In genomic region chr5:160188151-160188967, GRCh38 we compare ENCODE assay signal across 8 cellular contexts. TPM values are rescaled to one million over a fixed set of nuclear protein-coding genes. Genes with fewer than 3 reads are reported as not detected.
A peak's percentile ranks its signal among the peaks of the same experiment; 100 is the strongest.
DNase-seq lines count a peak whose midpoint lies in the region; ATAC-seq and TF ChIP-seq lines count a peak whose summit lies in the region.

No MANE protein-coding gene starts in this region.

- peak overlapping the region; percentile 44; the same call in 1 of the 2 replicates for H3K27ac ChIP-seq in BLaER1
- peak overlapping the region in 4 of 5 donors; percentile 72 to 85 (median 80) for H3K27ac ChIP-seq in adrenal gland
- H3K27ac ChIP-seq in OCI-LY7 (ENCODE audit: low read depth, low read length, poor library complexity, severe bottlenecking) = no peak overlapping the region

- no peaks in the 10 kb centered on the region for H3K9me2 ChIP-seq in OCI-LY7 (ENCODE audit: insufficient read depth, low read length)

- no TSS peak for BruUV-seq in OCI-LY7 (replicated peaks; lab: Mats Ljungman, UMichigan)

- WGBS in adrenal gland, 4 donors = 1 to 4% (median 2%) methylated on average over 14 to 40 of the region's 40 CpGs

- CTCF ChIA-PET in OCI-LY7 (lab: Charles Lee; ENCODE audit: unreplicated experiment) = no interaction called here

- ATAC-seq in HG02642 (IDR thresholded peaks at IDR 0.05; ENCODE audit: poor library complexity, unreplicated experiment) = no peak

- DNase-seq in HCEC 1CT = peak; percentile 89
- peak; percentile 67 to 92 (median 84) for DNase-seq in adrenal gland
- no peak for DNase-seq in cerebellum (ENCODE audit: low spot score)
- DNase-seq in OCI-LY7 (ENCODE audit: low spot score) = no peak

- peaks cover 16% of the 10 kb centered on the region for H3K9me3 ChIP-seq in BLaER1
- H3K9me3 ChIP-seq in adrenal gland (replicated peaks in 1 of 3) = no peaks in the 10 kb centered on the region
- peaks cover 6% of the 10 kb centered on the region for H3K9me3 ChIP-seq in skeletal muscle satellite cell (replicated peaks; ENCODE audit: low read length)
- H3K9me3 ChIP-seq in OCI-LY7 (ENCODE audit: low read length) = no peaks in the 10 kb centered on the region

- POLR2A ChIA-PET in OCI-LY7 (lab: Charles Lee) = interaction anchor here (0.6 kb wide), 3 partner anchors 25 to 1012 kb away, joined by 3 to 4 read pairs (median 3); no protein-coding TSS in a partner anchor

- H3K9ac ChIP-seq in BLaER1 = peak overlapping the region; percentile 45; the same call in 1 of the 2 replicates
- H3K9ac ChIP-seq in skeletal muscle satellite cell (ENCODE audit: low read depth, low read length) = peak overlapping the region; percentile 78

- H3K4me1 ChIP-seq in BLaER1 = peaks cover 30% of the 10 kb centered on the region
- peaks cover 6 to 8% of the 10 kb centered on the region in 2 donors for H3K4me1 ChIP-seq in adrenal gland (replicated peaks in 1 of 2)
- peaks cover 11% of the 10 kb centered on the region for H3K4me1 ChIP-seq in skeletal muscle satellite cell (ENCODE audit: control insufficient read depth, insufficient read depth, low read length)
- H3K4me1 ChIP-seq in OCI-LY7 (ENCODE audit: insufficient read depth, low read length, poor library complexity, severe bottlenecking) = no peaks in the 10 kb centered on the region

- no peak overlapping the region for H2AFZ ChIP-seq in OCI-LY7 (ENCODE audit: low read length)

- TF ChIP-seq CTCF in adrenal gland (IDR thresholded peaks at IDR 0.05) (peak in 4 of 6 experiments; percentile 24 to 34 (median 32)), OCI-LY7 (conservative IDR thresholded peaks at IDR 0.05; ENCODE audit: low read length) (no peak)

- TF ChIP-seq POLR2A in adrenal gland (IDR thresholded peaks at IDR 0.05) = no peak

- H3K36me3 ChIP-seq in BLaER1 = no peaks in the 10 kb centered on the region
- H3K36me3 ChIP-seq in adrenal gland (replicated peaks in 1 of 2) = no peaks in the 10 kb centered on the region
- no peaks in the 10 kb centered on the region for H3K36me3 ChIP-seq in skeletal muscle satellite cell (ENCODE audit: insufficient read depth, low read length)
- no peaks in the 10 kb centered on the region for H3K36me3 ChIP-seq in OCI-LY7 (ENCODE audit: insufficient read depth, low read length)

- peak overlapping the region; percentile 82 for H3K4me2 ChIP-seq in BLaER1
- H3K4me2 ChIP-seq in skeletal muscle satellite cell (ENCODE audit: low read length) = peak overlapping the region; percentile 83
- no peak overlapping the region for H3K4me2 ChIP-seq in OCI-LY7 (ENCODE audit: low read length)

- H3K4me3 ChIP-seq in BLaER1 (peak overlapping the region; percentile 60), adrenal gland (peak overlapping the region in 3 of 4 donors; percentile 38 to 61 (median 42)), iPS-11a (ENCODE audit: low read depth, low read length) (peak overlapping the region; percentile 9), skeletal muscle satellite cell (ENCODE audit: low read length) (peak overlapping the region; percentile 65), OCI-LY7 (ENCODE audit: low read depth, low read length, poor library complexity, severe bottlenecking) (no peak overlapping the region)

- intact Hi-C loops in adrenal gland (cut with DNase I) = no loop called here
- intact Hi-C loops in OCI-LY7 (cut with micrococcal nuclease; ENCODE audit: unreplicated experiment) = no loop called here

- no peaks in the 10 kb centered on the region for H4K20me1 ChIP-seq in BLaER1
- no peaks in the 10 kb centered on the region for H4K20me1 ChIP-seq in OCI-LY7 (ENCODE audit: insufficient read depth, low read length)

- no peaks in the 10 kb centered on the region for H3K79me2 ChIP-seq in OCI-LY7 (ENCODE audit: insufficient read depth, low read depth, low read length)

- H3K27me3 ChIP-seq in BLaER1 (peaks cover 9% of the 10 kb centered on the region; the same call in 1 of the 2 replicates), adrenal gland (no peaks in the 10 kb centered on the region), skeletal muscle satellite cell (ENCODE audit: control insufficient read depth, insufficient read depth, low read length) (no peaks in the 10 kb centered on the region)

RNA-seq across cellular contexts. Expression of gene FABP6, which starts 40.9 kb away (rescaled TPM):
- total RNA-seq in adrenal gland = 10 to 100 TPM in 2 of 8 donors, 1 to 10 TPM in 5, not detected in 1; 3.1 to 12.8 (median 8.9) TPM
- polyA plus RNA-seq in adrenal gland = 10 to 100 TPM; 12.6 to 29.4 (median 17.4) TPM
- not detected in 2 replicates for total RNA-seq in skeletal muscle satellite cell (2012; rRNA removed)
- total RNA-seq in cerebellum = not detected
- 0.69 and 1.9 TPM in 2 replicates for total RNA-seq in OCI-LY7 (2014; rRNA removed; shearing (Covaris generic))
- not detected in 2 replicates for total RNA-seq in OCI-LY7 (2022)

Comparison
In these comparisons a context has a peak if more than half of its experiments do, and no peak if none do; other contexts are left out.
1. DNase-seq: peak in HCEC 1CT (single experiment) and adrenal gland (7 of 7); none in cerebellum (single experiment) and OCI-LY7 (single experiment).